ENCODE assay signal across 31 cellular contexts in the genomic region with DNA sequence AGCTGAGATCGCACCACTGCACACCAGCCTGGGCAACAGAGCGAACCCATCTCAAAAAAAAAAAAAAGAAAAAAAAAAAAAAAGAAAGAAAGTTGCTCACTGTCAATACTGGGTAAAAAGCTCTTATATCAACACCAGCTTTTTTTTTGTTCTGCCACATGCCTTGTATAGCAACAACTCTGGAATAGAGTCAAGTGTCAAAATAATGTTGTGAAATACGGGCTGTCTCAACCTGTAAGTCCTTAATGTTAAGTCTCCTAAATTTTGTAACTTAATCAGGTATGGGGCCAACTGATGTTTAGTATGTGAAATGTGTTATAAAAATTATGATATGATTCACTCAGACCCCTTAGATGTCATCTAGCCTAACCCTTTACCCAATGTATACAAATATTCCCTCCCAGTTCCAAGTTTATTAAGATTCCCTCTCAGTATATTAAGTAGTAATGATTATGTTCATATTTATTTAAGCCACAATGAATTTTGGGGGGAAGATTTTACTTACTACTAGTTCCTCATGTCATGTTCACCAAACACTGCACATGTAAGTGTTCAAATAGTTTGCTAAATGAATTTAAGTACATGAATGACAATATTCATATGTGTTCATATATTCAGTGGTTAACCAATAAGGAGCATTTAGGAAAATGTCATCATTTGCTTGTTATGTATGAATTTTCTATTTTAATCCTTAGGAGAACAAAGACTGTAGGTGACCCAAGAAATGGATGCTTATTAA. TPM values are rescaled to one million over a fixed set of nuclear protein-coding genes. Genes with fewer than 3 reads are reported as not detected.
DNase-seq lines count a peak whose midpoint lies in the region; ATAC-seq and TF ChIP-seq lines count a peak whose summit lies in the region.
"Had no signal": no experiment of that assay in that cellular context is flagged by ENCODE, and none has a peak within 500 bp of the region (broad histone marks: within the 10 kb centered on the region; RNA-seq: fewer than 3 reads in every experiment).

No MANE protein-coding gene starts in this region.

- no CpG with 5 or more reads among the region's 3 CpGs for WGBS in H9 (ENCODE audit: extremely low coverage, insufficient read length, low lambda C conversion rate)

- H2AFZ ChIP-seq in H9 (ENCODE audit: low read length): no peak overlapping the region
- H2AFZ ChIP-seq: PC-9 had no signal

- no peak overlapping the region for H3K4me2 ChIP-seq in H9 (ENCODE audit: insufficient read depth, insufficient read length, low read length)
- H3K4me2 ChIP-seq: PC-9, SK-N-SH had no signal

- DNase-seq in activated T-cell treated with anti-CD3 and anti-CD28 coated beads, Interleukin-2, amount 50 U/mL, for 72 hours: no peak
- DNase-seq in activated T-cell treated with anti-CD3 and anti-CD28 coated beads for 4 hours (no peak), HL-60 (ENCODE audit: low read depth in 1 of 2, low spot score in 1 of 2) (peak; percentile 27 to 55), choroid plexus epithelial cell (ENCODE audit: low read depth) (peak; percentile 39), cerebellar cortex (ENCODE audit: low spot score) (no peak), H9 (no peak)
- DNase-seq: activated CD4-positive, alpha-beta T cell treated with anti-CD3 and anti-CD28 coated beads, Interleukin-2, amount 50 U/mL, for 1 hour; activated effector memory CD4-positive, alpha-beta T cell treated with anti-CD3 and anti-CD28 coated beads, Interleukin-2, amount 50 U/mL, for 16 hours; adrenal gland; BE2C; body of pancreas; DMS153; dorsolateral prefrontal cortex; esophagus squamous epithelium; foreskin melanocyte; heart right ventricle; KG1; MG63; NCI-H1417; NCI-H2081; NCI-H526; nephron progenitor cell; pancreas; PC-9; SK-N-SH; stimulated activated naive CD4-positive, alpha-beta T cell had no signal

- H3K23ac ChIP-seq in H9 (ENCODE audit: insufficient read length, low read depth, low read length): no peak overlapping the region

- no peak overlapping the region for H2BK15ac ChIP-seq in H9 (ENCODE audit: low read depth, low read length)

- no peak overlapping the region for H3K18ac ChIP-seq in H9 (ENCODE audit: insufficient read length, low read depth, low read length)

- H3K9me3 ChIP-seq in subcutaneous abdominal adipose tissue (ENCODE audit: control insufficient read depth in 5 of 5, low read length in 5 of 5) (no peaks in the 10 kb centered on the region), H9 (ENCODE audit: control insufficient read depth, low read depth, low read length) (no peaks in the 10 kb centered on the region)
- H3K9me3 ChIP-seq: adrenal gland, BE2C, body of pancreas, esophagus squamous epithelium, heart right ventricle, MG63, pancreas, SK-N-SH, suprapubic skin had no signal

- H3K79me2 ChIP-seq in H9 (ENCODE audit: insufficient read depth, low read length): no peaks in the 10 kb centered on the region

- no peak overlapping the region for H3K14ac ChIP-seq in H9 (ENCODE audit: insufficient read depth, low read length)

- TF ChIP-seq CTCF in HL-60 (IDR thresholded peaks at IDR 0.05; ENCODE audit: insufficient read depth, low read length) (no peak), choroid plexus epithelial cell (conservative IDR thresholded peaks at IDR 0.05; ENCODE audit: low read depth, low read length) (no peak), H9 (conservative IDR thresholded peaks at IDR 0.05) (no peak)

- no peak overlapping the region for H4K91ac ChIP-seq in H9 (ENCODE audit: insufficient read length, low read depth, low read length)

- no peak overlapping the region for H2AK5ac ChIP-seq in H9 (ENCODE audit: insufficient read length, low read length)

- H3K4ac ChIP-seq in H9 (ENCODE audit: low read depth, low read length): no peak overlapping the region

- H2BK12ac ChIP-seq in H9 (ENCODE audit: insufficient read length, low read depth, low read length): no peak overlapping the region

- H2BK20ac ChIP-seq in H9 (ENCODE audit: low read depth, low read length, poor library complexity, severe bottlenecking): no peak overlapping the region

- no peaks in the 10 kb centered on the region for H3K23me2 ChIP-seq in H9 (ENCODE audit: insufficient read length, low read depth, low read length, poor library complexity, severe bottlenecking)

- H3K9ac ChIP-seq in subcutaneous abdominal adipose tissue (ENCODE audit: low read length in 5 of 5) (peak overlapping the region in 1 of 5 donors; percentile 1), H9 (ENCODE audit: extremely low read depth, insufficient read length, low read length) (no peak overlapping the region)
- H3K9ac ChIP-seq: SK-N-SH had no signal

- H4K8ac ChIP-seq in H9 (replicated peaks; ENCODE audit: insufficient read length, low read depth, low read length): no peak overlapping the region

- H2BK5ac ChIP-seq in H9 (ENCODE audit: insufficient read length, low read length): no peak overlapping the region

- no peaks in the 10 kb centered on the region for H3K27me3 Mint-ChIP-seq in activated T-cell treated with anti-CD3 and anti-CD28 coated beads, Interleukin-2, amount 50 U/mL, for 72 hours (ENCODE audit: low read depth)
- no peaks in the 10 kb centered on the region for H3K27me3 Mint-ChIP-seq in H9 (ENCODE audit: low read depth)

- H4K5ac ChIP-seq in H9 (ENCODE audit: insufficient read length, low read depth, low read length): no peak overlapping the region

- peak in 1 of 2 donors; percentile 66 for ATAC-seq in activated T-cell treated with anti-CD3 and anti-CD28 coated beads, Interleukin-2, amount 50 U/mL, for 72 hours (replicated peaks in 1 of 2)
- ATAC-seq: body of pancreas, heart right ventricle, Right ventricle myocardium inferior, WTC11 had no signal

- H3K27ac Mint-ChIP-seq in activated T-cell treated with anti-CD3 and anti-CD28 coated beads, Interleukin-2, amount 50 U/mL, for 72 hours: peak overlapping the region; percentile 86
- H3K27ac Mint-ChIP-seq in H9: no peak overlapping the region
- H3K27ac Mint-ChIP-seq: WTC11 had no signal

- peaks cover 0 to 11% (median 0%) of the 10 kb centered on the region in 5 donors for H3K4me1 ChIP-seq in subcutaneous abdominal adipose tissue (ENCODE audit: control insufficient read depth in 5 of 5, insufficient read depth in 5 of 5, low read length in 5 of 5)
- H3K4me1 ChIP-seq in H9 (ENCODE audit: insufficient read depth, low read length): no peaks in the 10 kb centered on the region
- H3K4me1 ChIP-seq: adrenal gland, BE2C, body of pancreas, esophagus squamous epithelium, heart right ventricle, pancreas, suprapubic skin had no signal

- H3K4me3 ChIP-seq in HL-60 (replicated peaks; ENCODE audit: insufficient read depth, low read length) (no peak overlapping the region), choroid plexus epithelial cell (ENCODE audit: low read depth, low read length) (no peak overlapping the region), subcutaneous abdominal adipose tissue (ENCODE audit: low read depth in 1 of 5, low read length in 5 of 5) (no peak overlapping the region)
- H3K4me3 ChIP-seq: adrenal gland, body of pancreas, dorsolateral prefrontal cortex, esophagus squamous epithelium, heart right ventricle, lung, MG63, pancreas, PC-9, suprapubic skin had no signal

- H3K56ac ChIP-seq in H9 (ENCODE audit: insufficient read length, low read depth, low read length): no peak overlapping the region

- H3K36me3 ChIP-seq in subcutaneous abdominal adipose tissue (ENCODE audit: control insufficient read depth in 5 of 5, insufficient read depth in 5 of 5, low read length in 5 of 5): peaks cover 17 to 37% (median 29%) of the 10 kb centered on the region in 5 donors

- no peaks in the 10 kb centered on the region for H3K27me3 ChIP-seq in HL-60 (ENCODE audit: insufficient read depth, poor library complexity, severe bottlenecking)
- no peaks in the 10 kb centered on the region for H3K27me3 ChIP-seq in subcutaneous abdominal adipose tissue (ENCODE audit: control insufficient read depth in 5 of 5, insufficient read depth in 4 of 5, low read length in 5 of 5)
- H3K27me3 ChIP-seq in H9 (ENCODE audit: insufficient read depth, low read length): no peaks in the 10 kb centered on the region
- H3K27me3 ChIP-seq: adrenal gland, BE2C, body of pancreas, dorsolateral prefrontal cortex, esophagus squamous epithelium, heart right ventricle, MG63, pancreas, suprapubic skin had no signal

- peaks cover 6 to 27% of the 10 kb centered on the region in 2 donors for H3K36me3 Mint-ChIP-seq in activated T-cell treated with anti-CD3 and anti-CD28 coated beads, Interleukin-2, amount 50 U/mL, for 72 hours (ENCODE audit: insufficient read depth in 2 of 2)
- H3K36me3 Mint-ChIP-seq in H9 (ENCODE audit: insufficient read depth in 1 of 3, low read depth in 3 of 3): peaks cover 0 to 29% (median 5%) of the 10 kb centered on the region in 3 experiments; a peak in 5 of 7 replicates

- H3K9me3 Mint-ChIP-seq in activated T-cell treated with anti-CD3 and anti-CD28 coated beads, Interleukin-2, amount 50 U/mL, for 72 hours: no peaks in the 10 kb centered on the region
- H3K9me3 Mint-ChIP-seq in H9: no peaks in the 10 kb centered on the region
- H3K9me3 Mint-ChIP-seq: nephron progenitor cell, WTC11 had no signal

- no peak overlapping the region for H3T11ph ChIP-seq in H9 (ENCODE audit: low read length)

- H3K4me1 Mint-ChIP-seq in activated T-cell treated with anti-CD3 and anti-CD28 coated beads, Interleukin-2, amount 50 U/mL, for 72 hours (ENCODE audit: low read depth): peaks cover 4% of the 10 kb centered on the region
- no peaks in the 10 kb centered on the region for H3K4me1 Mint-ChIP-seq in H9
- H3K4me1 Mint-ChIP-seq: nephron progenitor cell, WTC11 had no signal

- no peak overlapping the region for H2BK120ac ChIP-seq in H9 (ENCODE audit: low read depth, low read length, poor library complexity, severe bottlenecking)

- H4K20me1 ChIP-seq in H9 (ENCODE audit: control insufficient read depth, insufficient read depth, insufficient read length): no peaks in the 10 kb centered on the region

- H3K27ac ChIP-seq in HL-60 (replicated peaks) (no peak overlapping the region), subcutaneous abdominal adipose tissue (ENCODE audit: low read depth, low read length) (peak overlapping the region; percentile 25), H9 (ENCODE audit: insufficient read length, low read depth, low read length) (no peak overlapping the region)
- H3K27ac ChIP-seq: adrenal gland, body of pancreas, dorsolateral prefrontal cortex, esophagus squamous epithelium, heart right ventricle, pancreas, PC-9, suprapubic skin had no signal

- no peak overlapping the region for H3K4me3 Mint-ChIP-seq in activated T-cell treated with anti-CD3 and anti-CD28 coated beads, Interleukin-2, amount 50 U/mL, for 72 hours
- H3K4me3 Mint-ChIP-seq in H9: no peak overlapping the region
- H3K4me3 Mint-ChIP-seq: nephron progenitor cell, WTC11 had no signal

- no peaks in the 10 kb centered on the region for H3K79me1 ChIP-seq in H9 (ENCODE audit: insufficient read depth, low read depth, low read length, poor library complexity, severe bottlenecking)

RNA-seq across cellular contexts. Expression of gene GPR160, which starts 52.2 kb away (rescaled TPM):
- total RNA-seq in activated T-cell treated with anti-CD3 and anti-CD28 coated beads, Interleukin-2, amount 50 U/mL, for 72 hours: 10 to 100 TPM; 13.3 to 14.4 TPM
- total RNA-seq in H9 (2021): 14.1 and 15.4 TPM in 2 replicates

Comparison
In these comparisons a context has a peak if more than half of its experiments do, and no peak if none do; other contexts are left out.
1. DNase-seq: peak in HL-60 (2 of 2) and choroid plexus epithelial cell (single experiment); none in activated T-cell treated with anti-CD3 and anti-CD28 coated beads, Interleukin-2, amount 50 U/mL, for 72 hours (0 of 2), activated T-cell treated with anti-CD3 and anti-CD28 coated beads for 4 hours (single experiment), cerebellar cortex (single experiment) and H9 (single experiment).